10 cellular contexts compared by ENCODE assay signal in the genomic region with DNA sequence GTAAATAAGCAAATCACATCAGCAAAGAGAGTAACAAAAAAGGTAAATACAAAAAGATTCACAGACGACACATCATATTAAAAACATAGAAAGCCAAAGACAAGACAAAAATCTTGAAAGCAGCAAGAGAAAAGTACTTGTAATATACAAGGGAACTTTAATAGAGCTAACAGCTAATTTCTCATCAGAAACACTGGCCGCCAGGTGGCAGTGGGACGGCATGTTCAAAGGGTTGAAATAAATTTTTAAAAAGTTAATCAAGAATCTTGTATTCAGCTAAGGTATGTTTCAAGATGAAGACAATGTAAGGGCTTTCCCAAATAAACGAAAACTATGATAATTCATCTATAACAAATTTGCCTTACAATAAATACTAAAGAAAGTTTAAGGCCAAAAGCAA.
DNase-seq lines count a peak whose midpoint lies in the region; FAIRE-seq and TF ChIP-seq lines count a peak whose summit lies in the region.
"Had no signal": no experiment of that assay in that cellular context is flagged by ENCODE, and none has a peak within 500 bp of the region (broad histone marks: within the 10 kb centered on the region; RNA-seq: fewer than 3 reads in every experiment).

No MANE protein-coding gene starts in this region.

- no peak overlapping the region for H4K5ac ChIP-seq in H1 (ENCODE audit: insufficient read length, low read depth, low read length)

- H3K36me3 ChIP-seq in breast epithelium: no peaks in the 10 kb centered on the region
- no peaks in the 10 kb centered on the region for H3K36me3 ChIP-seq in H1 (ENCODE audit: control insufficient read depth in 2 of 4, insufficient read depth in 4 of 4, low read length in 3 of 4)
- H3K36me3 ChIP-seq in thyroid gland: no peaks in the 10 kb centered on the region

- H3K4me1 ChIP-seq in breast epithelium (no peaks in the 10 kb centered on the region), H1 (replicated peaks in 1 of 4; ENCODE audit: control insufficient read depth in 3 of 4, insufficient read depth in 4 of 4, low read length in 3 of 4) (no peaks in the 10 kb centered on the region), thyroid gland (no peaks in the 10 kb centered on the region)

- no peak overlapping the region for H2AK5ac ChIP-seq in H1 (ENCODE audit: low read depth, low read length)

- H3K9me3 ChIP-seq in breast epithelium (no peaks in the 10 kb centered on the region), H1 (ENCODE audit: insufficient read depth in 2 of 2, low read depth in 1 of 2, low read length in 1 of 2) (no peaks in the 10 kb centered on the region), thyroid gland (no peaks in the 10 kb centered on the region)

- no peak for TF ChIP-seq POLR2A in breast epithelium (IDR thresholded peaks at IDR 0.05)
- TF ChIP-seq POLR2A in H1 (IDR thresholded peaks at IDR 0.05; ENCODE audit: control extremely low read depth in 1 of 2, low read depth in 2 of 2, low read length in 2 of 2): no peak
- TF ChIP-seq POLR2A in thyroid gland (IDR thresholded peaks at IDR 0.05): no peak

- no peak overlapping the region for H3K9ac ChIP-seq in H1 (replicated peaks in 1 of 4; ENCODE audit: extremely low read depth in 1 of 4, low read depth in 3 of 4, low read length in 3 of 4)

- 38% methylated on average over 4 of the region's 4 CpGs; no CpG with 5 or more reads in 1 of the 2 experiments for WGBS in H1 (ENCODE audit: extremely low coverage in 1 of 2, insufficient coverage in 1 of 2, insufficient read length in 1 of 2, insufficient replicate concordance in 2 of 2, low coverage in 1 of 2, low lambda C conversion rate in 2 of 2, missing lambda C conversion rate in 1 of 2), 2 experiments
- WGBS in thyroid gland, 2 donors: 52 to 61% methylated on average over 4 of the region's 4 CpGs

- DNase-seq in MCF 10A (ENCODE audit: unreplicated experiment) (peak; percentile 49), breast epithelium (ENCODE audit: low spot score in 2 of 2) (no peak), M059J (ENCODE audit: low read depth) (peak; percentile 5), H1 (ENCODE audit: low read depth in 1 of 2, low spot score in 2 of 2) (no peak), thyroid gland (peak; percentile 9 to 11), SHP77 treated with DMSO at 0.1 percent for 48 hours (lab: John Stamatoyannopoulos, UW) (no peak), coronary artery (ENCODE audit: low spot score) (no peak), dedifferentiated amniotic fluid mesenchymal stem cell (ENCODE audit: extremely low spot score) (no peak)
- DNase-seq: central memory CD4-positive, alpha-beta T cell; HCEC 1CT had no signal

- H3K27me3 ChIP-seq in breast epithelium: no peaks in the 10 kb centered on the region
- no peaks in the 10 kb centered on the region for H3K27me3 ChIP-seq in H1 (replicated peaks in 1 of 4; ENCODE audit: control insufficient read depth in 3 of 4, extremely low read depth in 1 of 4, insufficient read depth in 3 of 4, low read length in 3 of 4)
- no peaks in the 10 kb centered on the region for H3K27me3 ChIP-seq in thyroid gland

- no peak overlapping the region for H3K4me2 ChIP-seq in H1 (ENCODE audit: insufficient read depth in 1 of 2, low read depth in 2 of 2, low read length in 2 of 2)

- H3K27ac ChIP-seq in breast epithelium (no peak overlapping the region), H1 (ENCODE audit: low read depth, low read length) (no peak overlapping the region), thyroid gland (no peak overlapping the region), coronary artery (no peak overlapping the region)

- H3K27me3 Mint-ChIP-seq in MCF 10A (ENCODE audit: insufficient read depth, unreplicated experiment): no peaks in the 10 kb centered on the region

- FAIRE-seq in H1 (lab: Jason Lieb, UNC): no peak

- H4K8ac ChIP-seq in H1 (ENCODE audit: extremely low read depth, insufficient read depth, low read length): no peak overlapping the region

- POLR2A ChIA-PET in MCF 10A (lab: Yijun Ruan, JAX): no interaction called here
- POLR2A ChIA-PET in H1 (lab: Charles Lee; ENCODE audit: partially characterized antibody): no interaction called here

- H4K91ac ChIP-seq in H1 (replicated peaks; ENCODE audit: insufficient read length, low read length): no peak overlapping the region

- no peak overlapping the region for H3K18ac ChIP-seq in H1 (ENCODE audit: extremely low read depth, low read length)

- no peak overlapping the region for H3K56ac ChIP-seq in H1 (replicated peaks; ENCODE audit: insufficient read length, low read depth, low read length)

- H3K4me3 ChIP-seq in breast epithelium (no peak overlapping the region), H1 (ENCODE audit: extremely low read depth in 1 of 4, insufficient read depth in 2 of 4, low read depth in 3 of 4, low read length in 4 of 4) (no peak overlapping the region), thyroid gland (replicated peaks in 1 of 3) (no peak overlapping the region), coronary artery (no peak overlapping the region)

- CTCF ChIA-PET in MCF 10A (lab: Yijun Ruan, JAX): interaction anchor here (0.6 to 2.1 kb wide), 8 partner anchors 10 to 1608 kb away, joined by 4 to 15 read pairs (median 6); no protein-coding TSS in a partner anchor
- CTCF ChIA-PET in H1 (lab: Charles Lee; ENCODE audit: partially characterized antibody): interaction anchor here (0.6 to 1.9 kb wide), 17 partner anchors 11 to 853 kb away, joined by 3 to 12 read pairs (median 3); no protein-coding TSS in a partner anchor

- peak; percentile 69 to 72 for TF ChIP-seq RAD21 in H1 (IDR thresholded peaks at IDR 0.05 in 1 of 2, conservative IDR thresholded peaks at IDR 0.05 in 1 of 2; ENCODE audit: low read depth in 2 of 2, low read length in 2 of 2)

- intact Hi-C loops in MCF 10A (cut with micrococcal nuclease): loop anchor here (1.0 to 2.0 kb wide), 3 partner anchors 158 to 849 kb away; no protein-coding TSS in a partner anchor
- intact Hi-C loops in breast epithelium (cut with DNase I; ENCODE audit: low total_unique reads): no loop called here
- intact Hi-C loops in thyroid gland (cut with DNase I): no loop called here

- no peak overlapping the region for H2BK20ac ChIP-seq in H1 (ENCODE audit: low read length)

- H3K4me3 Mint-ChIP-seq in MCF 10A (ENCODE audit: unreplicated experiment): no peak overlapping the region

- H2BK5ac ChIP-seq in H1 (ENCODE audit: low read depth, low read length): no peak overlapping the region

- H2BK120ac ChIP-seq in H1 (replicated peaks; ENCODE audit: low read depth, low read length): no peak overlapping the region

- H3K23me2 ChIP-seq in H1 (ENCODE audit: low read depth, low read length): no peaks in the 10 kb centered on the region

- H3K4ac ChIP-seq in H1 (replicated peaks; ENCODE audit: insufficient read length, low read depth, low read length): no peak overlapping the region

- H3K79me2 ChIP-seq in H1 (ENCODE audit: control insufficient read depth in 1 of 2, insufficient read depth in 2 of 2, low read length in 2 of 2): no peaks in the 10 kb centered on the region

- H3K9me3 Mint-ChIP-seq in MCF 10A (ENCODE audit: unreplicated experiment): no peaks in the 10 kb centered on the region

- no peak overlapping the region for H2BK12ac ChIP-seq in H1 (ENCODE audit: low read depth, low read length)

- no peaks in the 10 kb centered on the region for H3K36me3 Mint-ChIP-seq in MCF 10A (ENCODE audit: insufficient read depth, unreplicated experiment)

- no peak for TF ChIP-seq EP300 in H1 (IDR thresholded peaks at IDR 0.05; ENCODE audit: borderline replicate concordance in 1 of 2, low read depth in 2 of 2, low read length in 2 of 2)

- H2BK15ac ChIP-seq in H1 (ENCODE audit: low read length): no peak overlapping the region

- no peak overlapping the region for H2AFZ ChIP-seq in H1 (ENCODE audit: low read length)

- peak; percentile 46 for TF ChIP-seq CTCF in MCF 10A (IDR thresholded peaks at IDR 0.05; ENCODE audit: unreplicated experiment)
- TF ChIP-seq CTCF in breast epithelium (IDR thresholded peaks at IDR 0.05): no peak
- peak in 2 of 3 experiments; percentile 35 to 56; a peak in 3 of 4 replicates for TF ChIP-seq CTCF in H1 (IDR thresholded peaks at IDR 0.05; ENCODE audit: control extremely low read depth in 1 of 3, insufficient read depth in 1 of 3, low read depth in 1 of 3, low read length in 3 of 3)
- no peak for TF ChIP-seq CTCF in thyroid gland (IDR thresholded peaks at IDR 0.05)
- no peak for TF ChIP-seq CTCF in coronary artery (IDR thresholded peaks at IDR 0.05)

- H3K23ac ChIP-seq in H1 (ENCODE audit: insufficient read length): no peak overlapping the region

- no TSS peak for BruUV-seq in MCF 10A (replicated peaks; lab: Mats Ljungman, UMichigan)

- H3K14ac ChIP-seq in H1 (ENCODE audit: insufficient read length): no peak overlapping the region

- no peaks in the 10 kb centered on the region for H4K20me1 ChIP-seq in H1 (replicated peaks in 1 of 2; ENCODE audit: control insufficient read depth in 1 of 2, insufficient read depth in 2 of 2, low read length in 2 of 2)

- no peak overlapping the region for H3K27ac Mint-ChIP-seq in MCF 10A (ENCODE audit: low read depth, unreplicated experiment)

- H3K4me1 Mint-ChIP-seq in MCF 10A (ENCODE audit: insufficient read depth, unreplicated experiment): no peaks in the 10 kb centered on the region

- no peaks in the 10 kb centered on the region for H3K79me1 ChIP-seq in H1 (ENCODE audit: low read depth, low read length)

TF ChIP-seq in H1, 55 proteins besides CTCF, POLR2A, EP300 and RAD21:
- no peak for TF ChIP-seq NRF1 (IDR thresholded peaks at IDR 0.05; ENCODE audit: low read depth, low read length)
- no peak for TF ChIP-seq EGR1 (IDR thresholded peaks at IDR 0.05; ENCODE audit: borderline replicate concordance, low read depth, low read length)
- no peak for TF ChIP-seq ATF2 (IDR thresholded peaks at IDR 0.05; ENCODE audit: low read length)
- no peak for TF ChIP-seq TBP (IDR thresholded peaks at IDR 0.05; ENCODE audit: low read depth, low read length)
- TF ChIP-seq SRF (IDR thresholded peaks at IDR 0.05; ENCODE audit: low read depth, low read length): no peak

Comparison
In these comparisons a context has a peak if more than half of its experiments do, and no peak if none do; other contexts are left out.
1. DNase-seq: peak in MCF 10A (single experiment), M059J (single experiment) and thyroid gland (2 of 2); none in breast epithelium (0 of 2), H1 (0 of 2), SHP77 treated with DMSO at 0.1 percent for 48 hours (single experiment), coronary artery (single experiment) and dedifferentiated amniotic fluid mesenchymal stem cell (single experiment).
2. CTCF ChIP-seq: peak in MCF 10A (single experiment) and H1 (2 of 3); none in breast epithelium (0 of 3), thyroid gland (0 of 6) and coronary artery (single experiment).